Comparison of ENCODE assay signal across 24 cellular contexts in the genomic region with DNA sequence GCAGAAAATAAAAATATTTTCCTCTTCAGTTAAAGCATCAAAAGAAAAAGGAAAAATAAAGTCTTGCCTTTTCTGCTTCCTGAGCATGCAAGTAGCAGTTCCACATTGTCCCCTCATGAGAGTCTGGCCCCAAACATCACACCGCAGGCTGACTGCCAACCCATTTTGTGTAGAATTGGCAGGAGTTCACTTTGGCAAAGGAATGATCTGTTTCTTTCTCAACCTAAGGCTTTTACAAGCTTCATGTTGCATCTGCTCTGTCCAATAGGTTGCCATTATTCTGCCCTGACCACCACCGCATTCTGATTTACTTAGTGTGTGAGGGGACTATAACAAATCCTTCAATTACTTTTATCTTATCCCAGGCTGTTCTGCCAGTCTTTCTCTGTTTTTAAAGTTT.
DNase-seq lines count a peak whose midpoint lies in the region; ATAC-seq and TF ChIP-seq lines count a peak whose summit lies in the region.
"Had no signal": no experiment of that assay in that cellular context is flagged by ENCODE, and none has a peak within 500 bp of the region (broad histone marks: within the 10 kb centered on the region; RNA-seq: fewer than 3 reads in every experiment).

No MANE protein-coding gene starts in this region.

- no peaks in the 10 kb centered on the region for H3K4me1 Mint-ChIP-seq in GM23338
- H3K4me1 Mint-ChIP-seq: CD4-positive, CD25-positive, alpha-beta regulatory T cell; central memory CD8-positive, alpha-beta T cell; nephron progenitor cell had no signal

- H3K4me2 ChIP-seq in GM23338, result no peak overlapping the region
- H3K4me2 ChIP-seq: KMS-11 had no signal

- DNase-seq in GM23338 (ENCODE audit: low spot score) (no peak), NCI-H1105 (lab: John Stamatoyannopoulos, UW) (peak; percentile 26), astrocyte of the spinal cord (ENCODE audit: low read depth, low spot score) (peak; percentile 43), midbrain (lab: John Stamatoyannopoulos, UW) (peak; percentile 15), activated gamma-delta T cell treated with Interleukin-2 at 50 U/mL for 16 hours (no peak)
- DNase-seq in stimulated activated naive CD4-positive, alpha-beta T cell treated with Interleukin-2 at 50 U/mL for 16 hours (lab: John Stamatoyannopoulos, UW), result no peak
- DNase-seq: activated CD4-positive, alpha-beta T cell treated with anti-CD3 and anti-CD28 coated beads, Interleukin-2, amount 50 U/mL, for 48 hours; activated CD8-positive, alpha-beta memory T cell treated with anti-CD3 and anti-CD28 coated beads, Interleukin-2, amount 50 U/mL, for 4 hours; CD4-positive, CD25-positive, alpha-beta regulatory T cell; mucosa of descending colon; nephron progenitor cell; pancreas; Peyer's patch; SJCRH30; stimulated activated CD4-positive, alpha-beta T cell treated with anti-CD3 and anti-CD28 coated beads, Interleukin-4, amount 100 ng/mL, for 4 hours; stimulated activated naive CD4-positive, alpha-beta T cell; T-helper 1 cell had no signal

- H3K4me1 ChIP-seq in GM23338 (ENCODE audit: insufficient read depth), result no peaks in the 10 kb centered on the region
- H3K4me1 ChIP-seq: pancreas, Peyer's patch, SJCRH30 had no signal

- in situ Hi-C loops in astrocyte of the spinal cord (cut with HindIII; ENCODE audit: low sequenced_read_pairs), result no loop called here

- H3K79me2 ChIP-seq in GM23338 (replicated peaks; ENCODE audit: insufficient read depth), result no peaks in the 10 kb centered on the region

- H3K27ac Mint-ChIP-seq in GM23338, result no peak overlapping the region
- H3K27ac Mint-ChIP-seq: activated naive CD4-positive, alpha-beta T cell treated with anti-CD3 and anti-CD28 coated beads, Interleukin-2, amount 50 U/mL, for 72 hours; CD4-positive, CD25-positive, alpha-beta regulatory T cell; nephron progenitor cell had no signal

- H2AFZ ChIP-seq in GM23338, result peak overlapping the region; percentile 59; the same call in 1 of the 2 replicates

- H3K9me2 ChIP-seq in GM23338 (ENCODE audit: insufficient read depth), result peaks cover 2% of the 10 kb centered on the region; the same call in 1 of the 2 replicates

- no peaks in the 10 kb centered on the region for H4K20me1 ChIP-seq in GM23338 (replicated peaks; ENCODE audit: insufficient read depth)

- H3K27ac ChIP-seq in GM23338 (ENCODE audit: low read depth), result no peak overlapping the region
- H3K27ac ChIP-seq: epithelial cell of prostate, KMS-11, pancreas, Peyer's patch, SJCRH30 had no signal

- no peaks in the 10 kb centered on the region for H3K36me3 ChIP-seq in GM23338 (ENCODE audit: insufficient read depth)
- H3K36me3 ChIP-seq: pancreas, Peyer's patch, SJCRH30 had no signal

- H3K4me3 Mint-ChIP-seq in GM23338, result no peak overlapping the region
- H3K4me3 Mint-ChIP-seq: CD4-positive, CD25-positive, alpha-beta regulatory T cell; central memory CD8-positive, alpha-beta T cell; nephron progenitor cell had no signal

- H3K4me3 ChIP-seq in GM23338 (no peak overlapping the region), astrocyte of the spinal cord (ENCODE audit: low read depth, low read length) (no peak overlapping the region)
- H3K4me3 ChIP-seq: mucosa of descending colon, pancreas, Peyer's patch, SJCRH30 had no signal

- no peaks in the 10 kb centered on the region for H3K27me3 Mint-ChIP-seq in GM23338 (ENCODE audit: insufficient read depth, low read depth, poor library complexity)
- H3K27me3 Mint-ChIP-seq: CD4-positive, CD25-positive, alpha-beta regulatory T cell; central memory CD8-positive, alpha-beta T cell had no signal

- H3K27me3 ChIP-seq in GM23338 (ENCODE audit: insufficient read depth), result no peaks in the 10 kb centered on the region
- H3K27me3 ChIP-seq: pancreas, Peyer's patch, SJCRH30 had no signal

- peaks cover 30% of the 10 kb centered on the region for H3K9me3 Mint-ChIP-seq in GM23338

- H3K36me3 Mint-ChIP-seq in GM23338 (ENCODE audit: low read depth), result peaks cover 19% of the 10 kb centered on the region; the same call in 2 of the 3 replicates
- H3K36me3 Mint-ChIP-seq: activated naive CD4-positive, alpha-beta T cell treated with anti-CD3 and anti-CD28 coated beads, Interleukin-2, amount 50 U/mL, for 72 hours; CD4-positive, CD25-positive, alpha-beta regulatory T cell had no signal

- no peaks in the 10 kb centered on the region for H3F3A ChIP-seq in GM23338 (replicated peaks; ENCODE audit: low read depth)

- ATAC-seq in GM23338 (no peak), HG02623 (IDR thresholded peaks at IDR 0.05; ENCODE audit: unreplicated experiment) (no peak), HG03095 (IDR thresholded peaks at IDR 0.05; ENCODE audit: unreplicated experiment) (no peak)
- ATAC-seq: activated naive CD4-positive, alpha-beta T cell treated with anti-CD3 and anti-CD28 coated beads, Interleukin-2, amount 50 U/mL, for 72 hours; mucosa of descending colon; pancreas; sciatic nerve had no signal

- TF ChIP-seq CTCF in GM23338 (conservative IDR thresholded peaks at IDR 0.05; ENCODE audit: low read depth in 2 of 2), result no peak
- TF ChIP-seq CTCF in astrocyte of the spinal cord (IDR thresholded peaks at IDR 0.05; ENCODE audit: low read depth, low read length), result no peak

TF ChIP-seq in GM23338, 12 proteins besides CTCF, POLR2A, EP300 and RAD21 (continues in another document):
- no peak for TF ChIP-seq NANOG (IDR thresholded peaks at IDR 0.05; ENCODE audit: borderline replicate concordance)
- no peak for TF ChIP-seq ZNF331 (CRISPR knock-in tag; IDR thresholded peaks at IDR 0.05; ENCODE audit: low read depth)
- TF ChIP-seq, protein P1, sequence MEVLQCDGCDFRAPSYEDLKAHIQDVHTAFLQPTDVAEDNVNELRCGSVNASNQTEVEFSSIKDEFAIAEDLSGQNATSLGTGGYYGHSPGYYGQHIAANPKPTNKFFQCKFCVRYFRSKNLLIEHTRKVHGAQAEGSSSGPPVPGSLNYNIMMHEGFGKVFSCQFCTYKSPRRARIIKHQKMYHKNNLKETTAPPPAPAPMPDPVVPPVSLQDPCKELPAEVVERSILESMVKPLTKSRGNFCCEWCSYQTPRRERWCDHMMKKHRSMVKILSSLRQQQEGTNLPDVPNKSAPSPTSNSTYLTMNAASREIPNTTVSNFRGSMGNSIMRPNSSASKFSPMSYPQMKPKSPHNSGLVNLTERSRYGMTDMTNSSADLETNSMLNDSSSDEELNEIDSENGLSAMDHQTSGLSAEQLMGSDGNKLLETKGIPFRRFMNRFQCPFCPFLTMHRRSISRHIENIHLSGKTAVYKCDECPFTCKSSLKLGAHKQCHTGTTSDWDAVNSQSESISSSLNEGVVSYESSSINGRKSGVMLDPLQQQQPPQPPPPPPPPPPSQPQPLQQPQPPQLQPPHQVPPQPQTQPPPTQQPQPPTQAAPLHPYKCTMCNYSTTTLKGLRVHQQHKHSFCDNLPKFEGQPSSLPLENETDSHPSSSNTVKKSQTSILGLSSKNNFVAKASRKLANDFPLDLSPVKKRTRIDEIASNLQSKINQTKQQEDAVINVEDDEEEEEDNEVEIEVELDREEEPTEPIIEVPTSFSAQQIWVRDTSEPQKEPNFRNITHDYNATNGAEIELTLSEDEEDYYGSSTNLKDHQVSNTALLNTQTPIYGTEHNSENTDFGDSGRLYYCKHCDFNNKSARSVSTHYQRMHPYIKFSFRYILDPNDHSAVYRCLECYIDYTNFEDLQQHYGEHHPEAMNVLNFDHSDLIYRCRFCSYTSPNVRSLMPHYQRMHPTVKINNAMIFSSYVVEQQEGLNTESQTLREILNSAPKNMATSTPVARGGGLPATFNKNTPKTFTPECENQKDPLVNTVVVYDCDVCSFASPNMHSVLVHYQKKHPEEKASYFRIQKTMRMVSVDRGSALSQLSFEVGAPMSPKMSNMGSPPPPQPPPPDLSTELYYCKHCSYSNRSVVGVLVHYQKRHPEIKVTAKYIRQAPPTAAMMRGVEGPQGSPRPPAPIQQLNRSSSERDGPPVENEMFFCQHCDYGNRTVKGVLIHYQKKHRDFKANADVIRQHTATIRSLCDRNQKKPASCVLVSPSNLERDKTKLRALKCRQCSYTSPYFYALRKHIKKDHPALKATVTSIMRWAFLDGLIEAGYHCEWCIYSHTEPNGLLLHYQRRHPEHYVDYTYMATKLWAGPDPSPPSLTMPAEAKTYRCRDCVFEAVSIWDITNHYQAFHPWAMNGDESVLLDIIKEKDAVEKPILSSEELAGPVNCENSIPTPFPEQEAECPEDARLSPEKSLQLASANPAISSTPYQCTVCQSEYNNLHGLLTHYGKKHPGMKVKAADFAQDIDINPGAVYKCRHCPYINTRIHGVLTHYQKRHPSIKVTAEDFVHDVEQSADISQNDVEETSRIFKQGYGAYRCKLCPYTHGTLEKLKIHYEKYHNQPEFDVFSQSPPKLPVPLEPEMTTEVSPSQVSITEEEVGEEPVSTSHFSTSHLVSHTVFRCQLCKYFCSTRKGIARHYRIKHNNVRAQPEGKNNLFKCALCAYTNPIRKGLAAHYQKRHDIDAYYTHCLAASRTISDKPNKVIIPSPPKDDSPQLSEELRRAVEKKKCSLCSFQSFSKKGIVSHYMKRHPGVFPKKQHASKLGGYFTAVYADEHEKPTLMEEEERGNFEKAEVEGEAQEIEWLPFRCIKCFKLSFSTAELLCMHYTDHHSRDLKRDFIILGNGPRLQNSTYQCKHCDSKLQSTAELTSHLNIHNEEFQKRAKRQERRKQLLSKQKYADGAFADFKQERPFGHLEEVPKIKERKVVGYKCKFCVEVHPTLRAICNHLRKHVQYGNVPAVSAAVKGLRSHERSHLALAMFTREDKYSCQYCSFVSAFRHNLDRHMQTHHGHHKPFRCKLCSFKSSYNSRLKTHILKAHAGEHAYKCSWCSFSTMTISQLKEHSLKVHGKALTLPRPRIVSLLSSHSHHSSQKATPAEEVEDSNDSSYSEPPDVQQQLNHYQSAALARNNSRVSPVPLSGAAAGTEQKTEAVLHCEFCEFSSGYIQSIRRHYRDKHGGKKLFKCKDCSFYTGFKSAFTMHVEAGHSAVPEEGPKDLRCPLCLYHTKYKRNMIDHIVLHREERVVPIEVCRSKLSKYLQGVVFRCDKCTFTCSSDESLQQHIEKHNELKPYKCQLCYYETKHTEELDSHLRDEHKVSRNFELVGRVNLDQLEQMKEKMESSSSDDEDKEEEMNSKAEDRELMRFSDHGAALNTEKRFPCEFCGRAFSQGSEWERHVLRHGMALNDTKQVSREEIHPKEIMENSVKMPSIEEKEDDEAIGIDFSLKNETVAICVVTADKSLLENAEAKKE (CRISPR knock-in tag; IDR thresholded peaks at IDR 0.05), result no peak
- TF ChIP-seq CREB1 (CRISPR knock-in tag; IDR thresholded peaks at IDR 0.05; ENCODE audit: low read depth), result no peak
- TF ChIP-seq STAT1 (IDR thresholded peaks at IDR 0.05; ENCODE audit: unreplicated experiment), result no peak
- TF ChIP-seq, protein P2, sequence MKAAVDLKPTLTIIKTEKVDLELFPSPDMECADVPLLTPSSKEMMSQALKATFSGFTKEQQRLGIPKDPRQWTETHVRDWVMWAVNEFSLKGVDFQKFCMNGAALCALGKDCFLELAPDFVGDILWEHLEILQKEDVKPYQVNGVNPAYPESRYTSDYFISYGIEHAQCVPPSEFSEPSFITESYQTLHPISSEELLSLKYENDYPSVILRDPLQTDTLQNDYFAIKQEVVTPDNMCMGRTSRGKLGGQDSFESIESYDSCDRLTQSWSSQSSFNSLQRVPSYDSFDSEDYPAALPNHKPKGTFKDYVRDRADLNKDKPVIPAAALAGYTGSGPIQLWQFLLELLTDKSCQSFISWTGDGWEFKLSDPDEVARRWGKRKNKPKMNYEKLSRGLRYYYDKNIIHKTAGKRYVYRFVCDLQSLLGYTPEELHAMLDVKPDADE (IDR thresholded peaks at IDR 0.05), result no peak
- TF ChIP-seq JUNB (IDR thresholded peaks at IDR 0.05; ENCODE audit: unreplicated experiment), result no peak

Comparison
In these comparisons a context has a peak if more than half of its experiments do, and no peak if none do; other contexts are left out.
1. DNase-seq: peak in NCI-H1105 (single experiment), astrocyte of the spinal cord (single experiment) and midbrain (single experiment); none in GM23338 (single experiment), activated gamma-delta T cell treated with Interleukin-2 at 50 U/mL for 16 hours (single experiment) and stimulated activated naive CD4-positive, alpha-beta T cell treated with Interleukin-2 at 50 U/mL for 16 hours (single experiment).